ENCODE assay signal across 8 cellular contexts in the genomic region with DNA sequence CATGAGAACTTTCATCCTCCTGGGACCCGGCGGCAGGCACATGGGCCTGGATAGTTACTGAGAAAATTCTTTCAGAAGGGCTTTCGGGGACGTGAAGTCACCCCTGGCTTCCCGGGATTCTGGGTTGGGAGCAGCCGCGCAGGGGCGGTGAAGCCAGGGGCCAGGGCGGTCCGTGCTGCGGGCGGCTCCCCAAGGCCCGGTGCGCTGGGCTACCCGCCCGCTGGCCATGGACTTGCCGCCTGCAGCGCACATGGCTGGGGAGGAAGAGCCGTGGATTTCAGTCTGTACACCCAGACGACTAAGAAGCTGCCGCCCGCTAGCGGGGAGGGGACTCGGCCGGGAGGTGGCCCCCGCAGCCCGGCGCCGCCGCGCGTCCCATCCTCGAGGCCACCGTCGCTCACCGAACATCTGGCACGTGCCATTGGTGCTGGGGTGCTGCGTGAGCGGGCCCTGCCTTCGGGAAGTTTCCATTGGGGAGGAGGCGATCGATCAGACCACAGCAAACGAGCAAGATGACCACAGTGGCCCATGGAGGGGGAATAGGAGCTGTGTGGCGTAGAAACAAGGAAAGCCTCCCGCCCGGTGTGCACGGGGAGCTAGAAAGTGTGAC.
DNase-seq lines count a peak whose midpoint lies in the region; ATAC-seq and TF ChIP-seq lines count a peak whose summit lies in the region.

No MANE protein-coding gene starts in this region.

- H3K4me1 ChIP-seq in Peyer's patch, result peaks cover 0 to 9% (median 2%) of the 10 kb centered on the region in 4 donors
- peaks cover 41% of the 10 kb centered on the region for H3K4me1 ChIP-seq in mesenchymal stem cell (ENCODE audit: control insufficient read depth, insufficient read depth, low read depth, low read length)

- H2BK5ac ChIP-seq in mesenchymal stem cell (ENCODE audit: low read depth, low read length, poor library complexity, severe bottlenecking), result no peak overlapping the region

- in situ Hi-C loops in GM13976 (cut with MboI; ENCODE audit: low sequenced_read_pairs, unreplicated experiment), result no loop called here

- H3K23ac ChIP-seq in mesenchymal stem cell (ENCODE audit: low read length in 2 of 2), result no peak overlapping the region

- H2AK5ac ChIP-seq in mesenchymal stem cell (ENCODE audit: low read length, severe bottlenecking), result peak overlapping the region; percentile 50

- H3K27me3 ChIP-seq in Peyer's patch (no peaks in the 10 kb centered on the region), mesenchymal stem cell (ENCODE audit: control insufficient read depth in 1 of 2, insufficient read depth in 1 of 2, low read length in 2 of 2) (no peaks in the 10 kb centered on the region)

- H3K4me3 ChIP-seq in Peyer's patch (peak overlapping the region; percentile 42 to 63 (median 52)), mesenchymal stem cell (ENCODE audit: insufficient read depth in 1 of 2, low read depth in 1 of 2, low read length in 2 of 2) (peak overlapping the region in 1 of 2 experiments; percentile 75)

- H3K79me1 ChIP-seq in mesenchymal stem cell (replicated peaks; ENCODE audit: low read length, poor library complexity, severe bottlenecking), result peaks cover 5% of the 10 kb centered on the region

- H3K9ac ChIP-seq in mesenchymal stem cell (ENCODE audit: low read length), result peak overlapping the region; percentile 96

- H3K36me3 ChIP-seq in Peyer's patch (peaks cover 0 to 9% (median 0%) of the 10 kb centered on the region in 3 donors), mesenchymal stem cell (ENCODE audit: control insufficient read depth in 1 of 2, insufficient read depth in 2 of 2, low read depth in 1 of 2, low read length in 2 of 2) (peaks cover 18 to 22% of the 10 kb centered on the region in 2 experiments)

- WGBS in mesenchymal stem cell, result 86% methylated on average over 47 of the region's 47 CpGs

- H3K27ac ChIP-seq in Peyer's patch (peak overlapping the region in 3 of 4 donors; percentile 44 to 77 (median 75)), cingulate gyrus (ENCODE audit: low read depth, low read length) (peak overlapping the region; percentile 96), mesenchymal stem cell (ENCODE audit: low read length, poor library complexity, severe bottlenecking) (no peak overlapping the region), substantia nigra (ENCODE audit: low read depth, low read length, poor library complexity, severe bottlenecking) (peak overlapping the region; percentile 58)

- H3K4ac ChIP-seq in mesenchymal stem cell (ENCODE audit: low read depth in 1 of 2, low read length in 2 of 2), result peak overlapping the region; percentile 50 to 84

- ATAC-seq in GM18511 (IDR thresholded peaks at IDR 0.05; ENCODE audit: unreplicated experiment), result no peak

- H2AFZ ChIP-seq in mesenchymal stem cell (ENCODE audit: low read depth, low read length), result no peak overlapping the region

- no peak overlapping the region for H3K14ac ChIP-seq in mesenchymal stem cell (ENCODE audit: low read length in 2 of 2)

- H3K18ac ChIP-seq in mesenchymal stem cell (ENCODE audit: low read depth in 1 of 2, low read length in 2 of 2), result peak overlapping the region; percentile 89 to 99

- no peaks in the 10 kb centered on the region for H3K9me3 ChIP-seq in Peyer's patch
- no peaks in the 10 kb centered on the region for H3K9me3 ChIP-seq in mesenchymal stem cell (ENCODE audit: control insufficient read depth, low read length)

- no peak overlapping the region for H2BK15ac ChIP-seq in mesenchymal stem cell (ENCODE audit: low read depth, poor library complexity, severe bottlenecking)

- H2BK12ac ChIP-seq in mesenchymal stem cell (ENCODE audit: low read length in 2 of 2), result peak overlapping the region in 1 of 2 experiments; percentile 24

- peak overlapping the region; percentile 64 for H2BK120ac ChIP-seq in mesenchymal stem cell (ENCODE audit: low read depth, low read length)

- H3K4me2 ChIP-seq in mesenchymal stem cell (ENCODE audit: low read length, poor library complexity, severe bottlenecking), result no peak overlapping the region

- peak overlapping the region; percentile 97 for H4K8ac ChIP-seq in mesenchymal stem cell (ENCODE audit: low read length)

- TF ChIP-seq CTCF in Peyer's patch (IDR thresholded peaks at IDR 0.05) (no peak), GM13976 (IDR thresholded peaks at IDR 0.05; ENCODE audit: borderline replicate concordance, control extremely low read depth, extremely low read depth, insufficient read depth, missing control alignments) (no peak)

- peak overlapping the region; percentile 95 for H4K91ac ChIP-seq in mesenchymal stem cell (ENCODE audit: low read length)

- no peak for TF ChIP-seq POLR2A in Peyer's patch (IDR thresholded peaks at IDR 0.05)

- DNase-seq in Peyer's patch (no peak), mesenchymal stem cell (no peak), substantia nigra (lab: John Stamatoyannopoulos, UW) (no peak), GM13976 (ENCODE audit: low spot score) (no peak), dermis blood vessel endothelial cell (no peak), NCI-H748 treated with DMSO at 0.1 percent for 48 hours (lab: John Stamatoyannopoulos, UW) (no peak)
